In genomic region chr6:85404497-85405174, GRCh38 we compare ENCODE assay signal across 1 cellular context.
TF ChIP-seq lines count a peak whose summit lies in the region.

No MANE protein-coding gene starts in this region.

TF ChIP-seq in liver, 16 proteins besides CTCF, POLR2A, EP300 and RAD21 (continued from another document):
- no peak for TF ChIP-seq ZBTB33 (IDR thresholded peaks at IDR 0.05)
- TF ChIP-seq REST (IDR thresholded peaks at IDR 0.05), result no peak
- no peak for TF ChIP-seq NR2F2 (IDR thresholded peaks at IDR 0.05)
- no peak for TF ChIP-seq HNF4G (IDR thresholded peaks at IDR 0.05)
- TF ChIP-seq HNF4A (conservative IDR thresholded peaks at IDR 0.05), result no peak
- TF ChIP-seq FOXA2 (IDR thresholded peaks at IDR 0.05), result no peak
- TF ChIP-seq FOXA1 (IDR thresholded peaks at IDR 0.05), result no peak
- TF ChIP-seq GABPA (IDR thresholded peaks at IDR 0.05 in 1 of 2, conservative IDR thresholded peaks at IDR 0.05 in 1 of 2), result no peak
- TF ChIP-seq JUND (IDR thresholded peaks at IDR 0.05), result no peak
- no peak for TF ChIP-seq RXRA (IDR thresholded peaks at IDR 0.05)
- TF ChIP-seq SP1 (IDR thresholded peaks at IDR 0.05), result no peak
- TF ChIP-seq MAX (IDR thresholded peaks at IDR 0.05), result no peak
- no peak for TF ChIP-seq TAF1 (conservative IDR thresholded peaks at IDR 0.05)
- TF ChIP-seq ATF3 (IDR thresholded peaks at IDR 0.05), result no peak
